In genomic region chr7:44583145-44583544, GRCh38 we compare ENCODE assay signal across 8 cellular contexts. TPM values are rescaled to one million over a fixed set of nuclear protein-coding genes. Genes with fewer than 3 reads are reported as not detected.
DNase-seq lines count a peak whose midpoint lies in the region; ATAC-seq and TF ChIP-seq lines count a peak whose summit lies in the region.

No MANE protein-coding gene starts in this region.

- WGBS in transverse colon (ENCODE audit: low coverage in 1 of 2), 2 donors: 83 to 88% methylated on average over 7 to 12 of the region's 12 CpGs

- H3K36me3 Mint-ChIP-seq in activated naive CD4-positive, alpha-beta T cell treated with anti-CD3 and anti-CD28 coated beads, Interleukin-2, amount 50 U/mL, for 24 hours: peaks cover 9% of the 10 kb centered on the region
- peaks cover 26% of the 10 kb centered on the region for H3K36me3 Mint-ChIP-seq in brain
- peaks cover 12% of the 10 kb centered on the region for H3K36me3 Mint-ChIP-seq in memory B cell

- DNase-seq in activated naive CD4-positive, alpha-beta T cell (lab: John Stamatoyannopoulos, UW): no peak
- no peak for DNase-seq in memory B cell (ENCODE audit: low spot score in 2 of 2)
- DNase-seq in transverse colon: no peak
- DNase-seq in MV-4-11 (lab: John Stamatoyannopoulos, UW): no peak

- H3K4me1 ChIP-seq in transverse colon: peaks cover 15 to 21% (median 19%) of the 10 kb centered on the region in 4 donors

- no peak for TF ChIP-seq POLR2A in transverse colon (IDR thresholded peaks at IDR 0.05)

- H3K27me3 Mint-ChIP-seq in activated naive CD4-positive, alpha-beta T cell treated with anti-CD3 and anti-CD28 coated beads, Interleukin-2, amount 50 U/mL, for 24 hours: no peaks in the 10 kb centered on the region
- H3K27me3 Mint-ChIP-seq in brain (peaks cover 16% of the 10 kb centered on the region), memory B cell (no peaks in the 10 kb centered on the region)

- in situ Hi-C loops in transverse colon (cut with MboI; ENCODE audit: low pct_ligation_motif_present in 1 of 4, low pct_unique_long_range_greater_than_20kb in 1 of 4, low sequenced_read_pairs in 3 of 4): loop anchor here (10.0 to 25.0 kb wide), 5 partner anchors 179 to 529 kb away; partner anchors contain the start of genes H2AZ2 (in 3 of the 4) and TBRG4 (in 3 of the 4)

- no peaks in the 10 kb centered on the region for H3K27me3 ChIP-seq in transverse colon

- peaks cover 0 to 16% (median 4%) of the 10 kb centered on the region in 4 donors for H3K36me3 ChIP-seq in transverse colon

- H3K9me3 ChIP-seq in transverse colon: no peaks in the 10 kb centered on the region

- no peaks in the 10 kb centered on the region for H3K9me3 Mint-ChIP-seq in activated naive CD4-positive, alpha-beta T cell treated with anti-CD3 and anti-CD28 coated beads, Interleukin-2, amount 50 U/mL, for 24 hours
- H3K9me3 Mint-ChIP-seq in brain (peaks cover 0 to 7% (median 0%) of the 10 kb centered on the region in 5 experiments), memory B cell (no peaks in the 10 kb centered on the region)

- peak overlapping the region in 3 of 4 donors; percentile 66 to 81 (median 67) for H3K4me3 ChIP-seq in transverse colon

- intact Hi-C loops in transverse colon (cut with DNase I; ENCODE audit: low total_unique reads): loop anchor here (5.0 kb wide), 1 partner anchor 264 kb away; the partner anchor contains the start of gene H2AZ2

- H3K4me1 Mint-ChIP-seq in activated naive CD4-positive, alpha-beta T cell treated with anti-CD3 and anti-CD28 coated beads, Interleukin-2, amount 50 U/mL, for 24 hours: peaks cover 30% of the 10 kb centered on the region
- H3K4me1 Mint-ChIP-seq in brain: peaks cover 41% of the 10 kb centered on the region
- H3K4me1 Mint-ChIP-seq in memory B cell: peaks cover 16% of the 10 kb centered on the region

- no peak for TF ChIP-seq EP300 in transverse colon (IDR thresholded peaks at IDR 0.05; ENCODE audit: low read depth)

- TF ChIP-seq CTCF in brain (conservative IDR thresholded peaks at IDR 0.05) (no peak), transverse colon (IDR thresholded peaks at IDR 0.05) (no peak)

- peak overlapping the region; percentile 91 for H3K4me3 Mint-ChIP-seq in activated naive CD4-positive, alpha-beta T cell treated with anti-CD3 and anti-CD28 coated beads, Interleukin-2, amount 50 U/mL, for 24 hours
- H3K4me3 Mint-ChIP-seq in brain (peak overlapping the region; percentile 87 to 94 (median 90)), memory B cell (peak overlapping the region; percentile 93)

- H3K27ac Mint-ChIP-seq in activated naive CD4-positive, alpha-beta T cell treated with anti-CD3 and anti-CD28 coated beads, Interleukin-2, amount 50 U/mL, for 24 hours: peak overlapping the region; percentile 98
- H3K27ac Mint-ChIP-seq in brain: peak overlapping the region; percentile 96 to 100 (median 99)
- peak overlapping the region; percentile 97 for H3K27ac Mint-ChIP-seq in memory B cell

- no peak for ATAC-seq in memory B cell (ENCODE audit: low read depth)
- ATAC-seq in HG03159 (IDR thresholded peaks at IDR 0.05; ENCODE audit: unreplicated experiment): no peak
- no peak for ATAC-seq in GM19395 (IDR thresholded peaks at IDR 0.05; ENCODE audit: unreplicated experiment)

- peak overlapping the region; percentile 90 to 95 (median 92) for H3K27ac ChIP-seq in transverse colon

RNA-seq across cellular contexts. Expression of gene TMED4, which starts 1.1 kb away (rescaled TPM):
- polyA plus RNA-seq in brain (ENCODE audit: insufficient read depth, low read depth, low replicate concordance): 96.9 TPM
- total RNA-seq in transverse colon: 100 to 1,000 TPM; 226 to 303 (median 254) TPM

RNA-seq across cellular contexts. Expression of gene DDX56, which starts 9.4 kb away (rescaled TPM):
- polyA plus RNA-seq in brain (ENCODE audit: insufficient read depth, low read depth, low replicate concordance): 62.8 TPM
- 100 to 1,000 TPM in 1 of 4 donors, 10 to 100 TPM in 3; 41.1 to 202 (median 42.3) TPM for total RNA-seq in transverse colon

RNA-seq across cellular contexts. Expression of gene OGDH, which starts 23.3 kb away (rescaled TPM):
- polyA plus RNA-seq in brain (ENCODE audit: insufficient read depth, low read depth, low replicate concordance): 177 TPM
- 100 to 1,000 TPM in 3 of 4 donors, 10 to 100 TPM in 1; 74.0 to 160 (median 143) TPM for total RNA-seq in transverse colon

RNA-seq across cellular contexts. Expression of gene NPC1L1, which starts 42.0 kb away (rescaled TPM):
- polyA plus RNA-seq in brain (ENCODE audit: insufficient read depth, low read depth, low replicate concordance): not detected
- total RNA-seq in transverse colon: under 1 TPM in 1 of 4 donors, not detected in 3; 0.48 TPM
